17 cellular contexts compared by ENCODE assay signal in the genomic region with DNA sequence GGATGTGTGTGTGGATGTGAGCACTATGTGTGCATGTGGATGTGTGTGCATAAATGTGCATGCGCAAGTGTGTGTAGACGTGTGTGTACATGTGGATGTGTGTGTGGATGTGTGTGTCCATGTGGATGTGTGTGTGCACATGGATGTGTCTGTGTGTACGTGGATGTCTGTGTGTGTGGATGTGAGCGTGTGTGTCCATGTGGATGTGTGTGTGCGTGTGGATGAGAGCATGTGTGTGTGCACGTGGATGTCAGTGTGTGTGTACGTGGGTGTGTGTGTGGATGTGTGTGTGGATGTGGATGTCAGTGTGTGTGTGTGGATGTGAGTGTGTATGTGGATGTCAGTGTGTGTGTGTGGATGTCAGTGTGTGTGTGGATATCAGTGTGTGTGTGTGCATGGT.
DNase-seq lines count a peak whose midpoint lies in the region; ATAC-seq, FAIRE-seq and TF ChIP-seq lines count a peak whose summit lies in the region.
"Had no signal": no experiment of that assay in that cellular context is flagged by ENCODE, and none has a peak within 500 bp of the region (broad histone marks: within the 10 kb centered on the region; RNA-seq: fewer than 3 reads in every experiment).

No MANE protein-coding gene starts in this region.

- H2BK120ac ChIP-seq in IMR-90 (ENCODE audit: low read depth, low read length) = no peak overlapping the region

- H4K91ac ChIP-seq in IMR-90 (ENCODE audit: insufficient read depth, low read depth, low read length) = no peak overlapping the region

- in situ Hi-C loops in IMR-90 (cut with MboI; ENCODE audit: low sequenced_read_pairs) (no loop called here), HepG2 (cut with HindIII; ENCODE audit: extremely low pct_ligation_motif_present, low pct_unique_long_range_greater_than_20kb) (no loop called here)

- no peak overlapping the region for H3K23ac ChIP-seq in IMR-90 (ENCODE audit: low read depth, low read length)

- peak overlapping the region; percentile 5 for H2AK9ac ChIP-seq in IMR-90 (replicated peaks; ENCODE audit: low read depth, low read length, poor library complexity)

- H2AFZ ChIP-seq in IMR-90 (replicated peaks; ENCODE audit: low read length, poor library complexity) = peak overlapping the region; percentile 34
- no peak overlapping the region for H2AFZ ChIP-seq in HepG2 (ENCODE audit: low read length)
- H2AFZ ChIP-seq: GM23338 had no signal

- TF ChIP-seq CTCF in IMR-90 (conservative IDR thresholded peaks at IDR 0.05; ENCODE audit: low read depth, low read length) = no peak
- TF ChIP-seq CTCF in HepG2 (CRISPR knock-in tag; IDR thresholded peaks at IDR 0.05) = no peak
- no peak for TF ChIP-seq CTCF in sigmoid colon (IDR thresholded peaks at IDR 0.05)

- peak; percentile 59 for FAIRE-seq in GM12891 (lab: Jason Lieb, UNC)
- FAIRE-seq in HepG2 (lab: Jason Lieb, UNC) = no peak
- no peak for FAIRE-seq in frontal cortex (lab: Jason Lieb, UNC)
- FAIRE-seq: G401.6, GM12878, GM18507 had no signal

- no peak overlapping the region for H4K5ac ChIP-seq in IMR-90 (ENCODE audit: low read depth, low read length)

- H3K36me3 ChIP-seq in IMR-90 (ENCODE audit: control insufficient read depth, insufficient read depth, low read length) (no peaks in the 10 kb centered on the region), HepG2 (replicated peaks in 1 of 2; ENCODE audit: control insufficient read depth in 1 of 2, insufficient read depth in 2 of 2, low read length in 2 of 2) (peaks cover 10 to 12% of the 10 kb centered on the region in 2 experiments; a peak in 4 of 5 replicates), sigmoid colon (no peaks in the 10 kb centered on the region)

- no peak overlapping the region for H2AK5ac ChIP-seq in IMR-90 (ENCODE audit: low read depth, low read length)

- H3K4me2 ChIP-seq in IMR-90 (ENCODE audit: low read depth, low read length) = no peak overlapping the region
- H3K4me2 ChIP-seq in HepG2 (ENCODE audit: low read depth, low read length) = no peak overlapping the region
- H3K4me2 ChIP-seq: GM23338 had no signal

- H3K27me3 ChIP-seq in IMR-90 (ENCODE audit: control insufficient read depth, insufficient read depth, low read length) = no peaks in the 10 kb centered on the region; the same call in 1 of the 2 replicates
- no peaks in the 10 kb centered on the region for H3K27me3 ChIP-seq in HepG2 (ENCODE audit: control insufficient read depth in 1 of 2, insufficient read depth in 2 of 2, low read length in 2 of 2)
- no peaks in the 10 kb centered on the region for H3K27me3 ChIP-seq in sigmoid colon

- H3K56ac ChIP-seq in IMR-90 (ENCODE audit: extremely low read depth, insufficient read depth, low read length) = no peak overlapping the region

- no peak overlapping the region for H2BK15ac ChIP-seq in IMR-90 (ENCODE audit: low read depth, low read length)

- no peak for TF ChIP-seq POLR2A in GM12891 (IDR thresholded peaks at IDR 0.05; ENCODE audit: low read depth, low read length)
- TF ChIP-seq POLR2A in IMR-90 (IDR thresholded peaks at IDR 0.05; ENCODE audit: low read depth, low read length) = no peak
- no peak for TF ChIP-seq POLR2A in HepG2 (IDR thresholded peaks at IDR 0.05; ENCODE audit: insufficient read depth in 1 of 2, low read depth in 2 of 2, low read length in 2 of 2)
- no peak for TF ChIP-seq POLR2A in sigmoid colon (IDR thresholded peaks at IDR 0.05)

- TF ChIP-seq RAD21 in IMR-90 (IDR thresholded peaks at IDR 0.05; ENCODE audit: low read length) (no peak), HepG2 (CRISPR knock-in tag; IDR thresholded peaks at IDR 0.05) (no peak)

- no peak overlapping the region for H4K8ac ChIP-seq in IMR-90 (ENCODE audit: low read depth in 2 of 2, low read length in 2 of 2)

- H2BK20ac ChIP-seq in IMR-90 (ENCODE audit: low read depth, low read length) = no peak overlapping the region

- H3K79me1 ChIP-seq in IMR-90 (ENCODE audit: low read depth in 1 of 2, low read length in 2 of 2) = no peaks in the 10 kb centered on the region

- H3K9ac ChIP-seq in IMR-90 (ENCODE audit: low read depth, low read length) (no peak overlapping the region), HepG2 (ENCODE audit: insufficient read depth, low read depth, low read length) (no peak overlapping the region)

- DNase-seq in GM12891 (ENCODE audit: insufficient read length, low spot score) = no peak
- no peak for DNase-seq in IMR-90
- DNase-seq in HepG2 (ENCODE audit: low spot score) = no peak
- peak; percentile 36 for DNase-seq in sigmoid colon
- DNase-seq in hypothalamus (lab: John Stamatoyannopoulos, UW) = no peak
- DNase-seq in pons (ENCODE audit: low spot score) = no peak
- no peak for DNase-seq in frontal cortex (ENCODE audit: low spot score in 2 of 2)
- DNase-seq: C1 segment of cervical spinal cord, DND-41, NCI-H1048, NCI-H1436 treated with DMSO at 0.1 percent for 48 hours, NCI-H226, NCI-H524 treated with DMSO at 0.1 percent for 48 hours had no signal

- H4K20me1 ChIP-seq in IMR-90 (ENCODE audit: insufficient read depth, low read length) = no peaks in the 10 kb centered on the region
- H4K20me1 ChIP-seq in HepG2 (ENCODE audit: insufficient read depth, low read length) = no peaks in the 10 kb centered on the region

- POLR2A ChIA-PET in IMR-90 (lab: Charles Lee; ENCODE audit: unreplicated experiment) = no interaction called here
- POLR2A ChIA-PET in HepG2 (lab: Yijun Ruan, JAX) = no interaction called here

- peak overlapping the region; percentile 50 for H2BK5ac ChIP-seq in IMR-90 (ENCODE audit: low read depth, low read length, poor library complexity, severe bottlenecking)

- intact Hi-C loops in IMR-90 (cut with micrococcal nuclease) (no loop called here), HepG2 (cut with micrococcal nuclease; ENCODE audit: unreplicated experiment) (no loop called here), sigmoid colon (cut with DNase I) (no loop called here)

- TF ChIP-seq EP300 in HepG2 (IDR thresholded peaks at IDR 0.05; ENCODE audit: low read depth in 2 of 2, low read length in 2 of 2) (no peak), HepG2 (CRISPR knock-in tag; IDR thresholded peaks at IDR 0.05; ENCODE audit: borderline replicate concordance) (no peak), sigmoid colon (IDR thresholded peaks at IDR 0.05) (no peak)

- H3K4me1 ChIP-seq in IMR-90 (ENCODE audit: control insufficient read depth, insufficient read depth, low read length) (no peaks in the 10 kb centered on the region), HepG2 (ENCODE audit: insufficient read depth, low read length) (no peaks in the 10 kb centered on the region), sigmoid colon (no peaks in the 10 kb centered on the region)

- H3K79me2 ChIP-seq in HepG2 (ENCODE audit: insufficient read depth, low read length) = no peaks in the 10 kb centered on the region

- H3K9me3 ChIP-seq in IMR-90 (ENCODE audit: control insufficient read depth, insufficient read depth, low read length) = no peaks in the 10 kb centered on the region
- H3K9me3 ChIP-seq in HepG2 (ENCODE audit: low read length) = no peaks in the 10 kb centered on the region
- H3K9me3 ChIP-seq in sigmoid colon = no peaks in the 10 kb centered on the region

- CTCF ChIA-PET in IMR-90 (lab: Yijun Ruan, JAX) = no interaction called here
- CTCF ChIA-PET in HepG2 (lab: Yijun Ruan, JAX; ENCODE audit: low intra/inter-chr PET ratio, low total read pairs) = no interaction called here

- dilution Hi-C loops in IMR-90 (cut with HindIII; ENCODE audit: low sequenced_read_pairs, unreplicated experiment) = no loop called here

- H3K27ac ChIP-seq in IMR-90 (ENCODE audit: insufficient read depth, low read length) (no peak overlapping the region), HepG2 (ENCODE audit: extremely low read length, insufficient read depth, low read length) (no peak overlapping the region), sigmoid colon (no peak overlapping the region)

- H3K14ac ChIP-seq in IMR-90 (replicated peaks; ENCODE audit: low read depth, low read length) = no peak overlapping the region; the same call in 1 of the 2 replicates

- H3K4ac ChIP-seq in IMR-90 (ENCODE audit: low read depth, low read length) = no peak overlapping the region

- no peak for ATAC-seq in IMR-90 (ENCODE audit: low read depth)
- ATAC-seq in HepG2 = no peak
- ATAC-seq: GM12878, GM23338 had no signal

- H3K4me3 ChIP-seq in IMR-90 (ENCODE audit: insufficient read depth, low read depth, low read length) (no peak overlapping the region), HepG2 (replicated peaks in 1 of 3; ENCODE audit: insufficient read depth in 1 of 3, low read depth in 2 of 3, low read length in 3 of 3) (no peak overlapping the region), sigmoid colon (no peak overlapping the region)
- H3K4me3 ChIP-seq: GM12878, GM23338 had no signal

- 94% methylated on average over 7 of the region's 7 CpGs; no CpG with 5 or more reads in 1 of the 2 experiments for WGBS in IMR-90 (ENCODE audit: extremely low coverage in 2 of 2, insufficient read length in 1 of 2), 2 experiments
- 90% methylated on average over 7 of the region's 7 CpGs for WGBS in HepG2 (ENCODE audit: low lambda C conversion rate)
- WGBS in sigmoid colon, 2 donors = 96 to 98% methylated on average over 7 of the region's 7 CpGs

- no peak overlapping the region for H3K18ac ChIP-seq in IMR-90 (ENCODE audit: low read depth, low read length)

- no TSS peak for BruUV-seq in IMR-90 (replicated peaks; lab: Mats Ljungman, UMichigan)
- no TSS peak for BruUV-seq in HepG2 (replicated peaks; lab: Mats Ljungman, UMichigan)

- H3K9me1 ChIP-seq in IMR-90 (ENCODE audit: insufficient read depth, low read length) = 0 out of 2 replicates have a peak, but pooled peaks cover 6% of the 10 kb centered on the region

TF ChIP-seq in GM12891, 5 proteins besides CTCF, POLR2A, EP300 and RAD21:
- TF ChIP-seq PAX5 (IDR thresholded peaks at IDR 0.05; ENCODE audit: insufficient read depth, low read length, severe bottlenecking) (no peak), POU2F2 (IDR thresholded peaks at IDR 0.05; ENCODE audit: low read depth, low read length) (no peak), SPI1 (IDR thresholded peaks at IDR 0.05; ENCODE audit: low read depth, low read length) (no peak), TAF1 (IDR thresholded peaks at IDR 0.05; ENCODE audit: low read depth, low read length) (no peak)

TF ChIP-seq in HepG2, 621 proteins besides CTCF, POLR2A, EP300 and RAD21 (continues in another document):
- TF ChIP-seq ZNF878 (CRISPR knock-in tag; IDR thresholded peaks at IDR 0.05) (no peak), LCORL (IDR thresholded peaks at IDR 0.05) (peak; percentile 14; the same call in 1 of the 2 replicates), LCORL (CRISPR knock-in tag; IDR thresholded peaks at IDR 0.05) (no peak)
- TF ChIP-seq, protein P1, sequence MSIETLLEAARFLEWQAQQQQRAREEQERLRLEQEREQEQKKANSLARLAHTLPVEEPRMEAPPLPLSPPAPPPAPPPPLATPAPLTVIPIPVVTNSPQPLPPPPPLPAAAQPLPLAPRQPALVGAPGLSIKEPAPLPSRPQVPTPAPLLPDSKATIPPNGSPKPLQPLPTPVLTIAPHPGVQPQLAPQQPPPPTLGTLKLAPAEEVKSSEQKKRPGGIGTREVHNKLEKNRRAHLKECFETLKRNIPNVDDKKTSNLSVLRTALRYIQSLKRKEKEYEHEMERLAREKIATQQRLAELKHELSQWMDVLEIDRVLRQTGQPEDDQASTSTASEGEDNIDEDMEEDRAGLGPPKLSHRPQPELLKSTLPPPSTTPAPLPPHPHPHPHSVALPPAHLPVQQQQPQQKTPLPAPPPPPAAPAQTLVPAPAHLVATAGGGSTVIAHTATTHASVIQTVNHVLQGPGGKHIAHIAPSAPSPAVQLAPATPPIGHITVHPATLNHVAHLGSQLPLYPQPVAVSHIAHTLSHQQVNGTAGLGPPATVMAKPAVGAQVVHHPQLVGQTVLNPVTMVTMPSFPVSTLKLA (IDR thresholded peaks at IDR 0.05) = peak; percentile 95
